9 cellular contexts compared by ENCODE assay signal in the genomic region with DNA sequence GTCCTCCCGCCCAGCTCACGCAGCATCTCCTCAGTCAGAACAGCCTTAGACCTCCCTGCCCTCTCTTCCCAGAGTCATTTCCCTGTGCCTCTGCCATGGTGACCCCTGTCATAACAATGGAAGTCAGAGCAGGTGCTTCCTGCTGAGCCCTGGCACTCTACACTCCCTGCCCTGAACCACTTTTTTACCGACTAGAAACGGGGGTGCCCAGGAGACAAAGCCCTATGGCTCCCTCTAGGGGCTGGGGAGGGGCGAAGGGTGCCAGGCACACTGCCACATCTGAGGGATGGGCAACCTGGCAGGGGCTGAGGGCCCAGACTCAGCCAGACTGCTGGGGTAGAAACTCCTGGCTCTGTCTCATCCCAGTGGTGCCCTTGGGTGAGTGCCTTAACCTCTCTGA. TPM values are rescaled to one million over a fixed set of nuclear protein-coding genes. Genes with fewer than 3 reads are reported as not detected.
A peak's percentile ranks its signal among the peaks of the same experiment; 100 is the strongest.
DNase-seq lines count a peak whose midpoint lies in the region; ATAC-seq, FAIRE-seq and TF ChIP-seq lines count a peak whose summit lies in the region.
"Had no signal": no experiment of that assay in that cellular context is flagged by ENCODE, and none has a peak within 500 bp of the region (broad histone marks: within the 10 kb centered on the region; RNA-seq: fewer than 3 reads in every experiment).

No MANE protein-coding gene starts in this region.

- H3K27ac Mint-ChIP-seq in naive thymus-derived CD8-positive, alpha-beta T cell = peak overlapping the region in 7 of 10 donors; percentile 16 to 81 (median 62)

- no peaks in the 10 kb centered on the region for H4K20me1 ChIP-seq in SU-DHL-6 (ENCODE audit: low read depth, low read length)

- H3K27ac ChIP-seq in SU-DHL-6 (ENCODE audit: low read depth, low read length) = no peak overlapping the region

- FAIRE-seq in bronchial epithelial cell (lab: Jason Lieb, UNC) = no peak

- peak overlapping the region in 1 of 10 donors; percentile 10 for H3K4me3 Mint-ChIP-seq in naive thymus-derived CD8-positive, alpha-beta T cell

- no peaks in the 10 kb centered on the region for H3K9me3 ChIP-seq in SU-DHL-6 (ENCODE audit: insufficient read depth, low read length)

- H3K36me3 Mint-ChIP-seq in naive thymus-derived CD8-positive, alpha-beta T cell = peaks cover 5 to 47% (median 6%) of the 10 kb centered on the region in 3 donors

- H3K79me2 ChIP-seq in SU-DHL-6 (ENCODE audit: insufficient read depth, low read length) = no peaks in the 10 kb centered on the region

- POLR2A ChIA-PET in naive thymus-derived CD8-positive, alpha-beta T cell (lab: Charles Lee) = interaction anchor here (0.7 kb wide), 1 partner anchor 17 kb away, joined by 3 read pairs; no protein-coding TSS in a partner anchor

- H2AFZ ChIP-seq in SU-DHL-6 (ENCODE audit: low read depth, low read length, severe bottlenecking) = no peak overlapping the region

- no peak overlapping the region for H3K4me2 ChIP-seq in SU-DHL-6 (ENCODE audit: low read depth, low read length, poor library complexity, severe bottlenecking)

- no peaks in the 10 kb centered on the region for H3K9me3 Mint-ChIP-seq in naive thymus-derived CD8-positive, alpha-beta T cell

- no peaks in the 10 kb centered on the region for H3K36me3 ChIP-seq in SU-DHL-6 (ENCODE audit: low read length)
- H3K36me3 ChIP-seq in bronchial epithelial cell (ENCODE audit: control insufficient read depth, insufficient read depth, low read length) = no peaks in the 10 kb centered on the region

- H3K4me1 Mint-ChIP-seq in naive thymus-derived CD8-positive, alpha-beta T cell = peaks cover 11 to 46% (median 27%) of the 10 kb centered on the region in 4 donors

- H3K4me3 ChIP-seq in SU-DHL-6 (ENCODE audit: insufficient read depth, low read length, poor library complexity, severe bottlenecking) (no peak overlapping the region), bronchial epithelial cell (ENCODE audit: low read depth, low read length) (no peak overlapping the region)
- H3K4me3 ChIP-seq: lung had no signal

- H3K27me3 ChIP-seq in SU-DHL-6 (ENCODE audit: low read length) = no peaks in the 10 kb centered on the region
- H3K27me3 ChIP-seq in bronchial epithelial cell (ENCODE audit: control insufficient read depth, insufficient read depth, low read length) = no peaks in the 10 kb centered on the region

- no peaks in the 10 kb centered on the region for H3K27me3 Mint-ChIP-seq in naive thymus-derived CD8-positive, alpha-beta T cell

- ATAC-seq in naive thymus-derived CD8-positive, alpha-beta T cell = peak; percentile 65
- ATAC-seq in GM21786 (IDR thresholded peaks at IDR 0.05; ENCODE audit: unreplicated experiment) = no peak

- no peak overlapping the region for H3K9ac ChIP-seq in SU-DHL-6 (ENCODE audit: low read length)

- no peaks in the 10 kb centered on the region for H3F3A ChIP-seq in SU-DHL-6 (ENCODE audit: insufficient read depth)

- TF ChIP-seq CTCF in SU-DHL-6 (IDR thresholded peaks at IDR 0.05; ENCODE audit: insufficient read depth, low read length, poor library complexity, severe bottlenecking) (peak; percentile 36), bronchial epithelial cell (IDR thresholded peaks at IDR 0.05; ENCODE audit: insufficient read depth, low read length, severe bottlenecking) (peak; percentile 85)

- no peaks in the 10 kb centered on the region for H3K9me2 ChIP-seq in SU-DHL-6 (replicated peaks; ENCODE audit: insufficient read depth, low read length)

- TF ChIP-seq EP300 in Ishikawa (IDR thresholded peaks at IDR 0.05; ENCODE audit: borderline replicate concordance) = no peak

- peak; percentile 55 for TF ChIP-seq RAD21 in Ishikawa (IDR thresholded peaks at IDR 0.05; ENCODE audit: low read depth)

- DNase-seq in D341Med (ENCODE audit: low spot score) (peak; percentile 88), bronchial epithelial cell (ENCODE audit: low read depth) (no peak), cerebellar nuclear complex (lab: John Stamatoyannopoulos, UW) (no peak), retina (no peak)
- DNase-seq in naive thymus-derived CD8-positive, alpha-beta T cell = peak in 4 of 10 donors; percentile 24 to 40 (median 32)

TF ChIP-seq in Ishikawa, 13 proteins besides CTCF, POLR2A, EP300 and RAD21:
- TF ChIP-seq CREB1 (IDR thresholded peaks at IDR 0.05; ENCODE audit: low read depth) (no peak), TAF1 (IDR thresholded peaks at IDR 0.05; ENCODE audit: low read depth) (no peak), EGR1 (IDR thresholded peaks at IDR 0.05) (no peak), REST (IDR thresholded peaks at IDR 0.05; ENCODE audit: low read depth) (no peak), FOXM1 (IDR thresholded peaks at IDR 0.05; ENCODE audit: borderline replicate concordance, low read depth) (no peak), TCF12 (IDR thresholded peaks at IDR 0.05; ENCODE audit: low read depth) (no peak), NFIC (IDR thresholded peaks at IDR 0.05) (no peak), CEBPB (IDR thresholded peaks at IDR 0.05) (no peak), YY1 (IDR thresholded peaks at IDR 0.05; ENCODE audit: low read depth) (no peak)

RNA-seq across cellular contexts. Expression of gene ZNF574, which starts 16.4 kb away (rescaled TPM):
- 7.1 and 7.4 TPM in 2 replicates for total RNA-seq in bronchial epithelial cell
- 10 to 100 TPM; 18.3 to 20.8 TPM for total RNA-seq in naive thymus-derived CD8-positive, alpha-beta T cell
- polyA plus RNA-seq in naive thymus-derived CD8-positive, alpha-beta T cell = 10 to 100 TPM in 1 of 3 donors, 1 to 10 TPM in 2; 7.8 to 21.5 (median 8.0) TPM

RNA-seq across cellular contexts. Expression of gene GRIK5, which starts 22.3 kb away (rescaled TPM):
- total RNA-seq in bronchial epithelial cell = under 0.01 TPM in 2 replicates
- under 1 TPM; 0.25 to 0.34 TPM for total RNA-seq in naive thymus-derived CD8-positive, alpha-beta T cell
- not detected for polyA plus RNA-seq in naive thymus-derived CD8-positive, alpha-beta T cell

RNA-seq across cellular contexts. Expression of gene POU2F2, which starts 39.9 kb away (rescaled TPM):
- 0.26 and 0.53 TPM in 2 replicates for total RNA-seq in bronchial epithelial cell
- total RNA-seq in naive thymus-derived CD8-positive, alpha-beta T cell = 10 to 100 TPM; 85.0 to 88.5 TPM
- 1 to 10 TPM; 2.4 to 6.6 (median 4.7) TPM for polyA plus RNA-seq in naive thymus-derived CD8-positive, alpha-beta T cell

Comparison
In these comparisons a context has a peak if more than half of its experiments do, and no peak if none do; other contexts are left out.
1. RNA of gene POU2F2, which starts 39.9 kb away (total RNA-seq): 85.0 to 88.5 TPM in naive thymus-derived CD8-positive, alpha-beta T cell; 0.26 to 0.53 TPM in bronchial epithelial cell; every median in the first group is over 10 times any median in the second.